8 cellular contexts compared by ENCODE assay signal in the genomic region with DNA sequence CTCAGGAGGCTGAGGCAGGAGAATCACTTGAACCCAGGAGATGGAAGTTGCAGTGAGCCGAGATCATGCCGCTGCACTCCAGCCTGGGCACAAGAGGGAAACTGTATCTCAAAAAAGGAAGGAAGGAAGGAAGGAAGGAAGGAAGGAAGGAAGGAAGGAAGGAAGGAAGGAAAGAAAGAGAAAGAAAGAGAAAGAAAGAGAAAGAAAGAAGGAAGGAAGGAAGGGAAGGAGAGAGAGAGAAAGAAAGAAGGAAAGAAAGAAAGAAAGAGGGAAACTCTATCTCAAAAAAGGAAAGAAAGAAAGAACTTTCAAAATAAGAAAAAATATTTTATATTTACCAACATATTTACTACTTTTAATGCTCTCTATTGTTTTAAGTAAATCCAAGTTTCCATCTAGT. TPM values are rescaled to one million over a fixed set of nuclear protein-coding genes. Genes with fewer than 3 reads are reported as not detected.
DNase-seq lines count a peak whose midpoint lies in the region; ATAC-seq, FAIRE-seq and TF ChIP-seq lines count a peak whose summit lies in the region.
"Not testable (repeated sequence)": the region's sequence is repeated elsewhere in the genome, so short reads cannot be mapped to it uniquely, and the experiment has no call there.
"Had no signal": no experiment of that assay in that cellular context is flagged by ENCODE, and none has a peak within 500 bp of the region (broad histone marks: within the 10 kb centered on the region; RNA-seq: fewer than 3 reads in every experiment).

No MANE protein-coding gene starts in this region.

- CTCF ChIA-PET in HEK293 (lab: Yijun Ruan, JAX): interaction anchor here (0.6 to 1.2 kb wide), 3 partner anchors 8 to 109 kb away, joined by 3 to 4 read pairs (median 4); no protein-coding TSS in a partner anchor
- CTCF ChIA-PET in K562 (lab: Yijun Ruan, JAX; ENCODE audit: low intra/inter-chr PET ratio): not testable (repeated sequence)

- not testable (repeated sequence) for H3K27ac ChIP-seq in HEK293 (ENCODE audit: extremely low read depth, low read depth, low read length); astrocyte (ENCODE audit: low read depth, low read length); K562 (ENCODE audit: extremely low read depth, low read depth, low read length)

- not testable (repeated sequence) for TF ChIP-seq RAD21 in K562 (CRISPR knock-in tag; conservative IDR thresholded peaks at IDR 0.05 in 1 of 2, IDR thresholded peaks at IDR 0.05 in 1 of 2)

- intact Hi-C loops in K562 (cut with micrococcal nuclease): not testable (repeated sequence)

- H3K9me3 Mint-ChIP-seq in astrocyte (ENCODE audit: unreplicated experiment): peaks cover 20% of the 10 kb centered on the region

- 0% methylated on average over 2 of the region's 2 CpGs for WGBS in K562 (ENCODE audit: insufficient coverage, low coverage, missing lambda C conversion rate)

- not testable (repeated sequence) for H3K9me1 ChIP-seq in K562 (ENCODE audit: control insufficient read depth, insufficient read depth, low read length)

- BruUV-seq in K562 (replicated peaks; lab: Mats Ljungman, UMichigan): not testable (repeated sequence)

- POLR2A ChIA-PET in HEK293 (lab: Yijun Ruan, JAX): not testable (repeated sequence)
- POLR2A ChIA-PET in K562 (lab: Yijun Ruan, JAX): interaction anchor here (0.6 kb wide), 1 partner anchor 35 kb away, joined by 3 read pairs; no protein-coding TSS in a partner anchor

- H3K27me3 Mint-ChIP-seq in astrocyte (ENCODE audit: low read depth, unreplicated experiment): not testable (repeated sequence)

- not testable (repeated sequence) for FAIRE-seq in astrocyte (lab: Jason Lieb, UNC); K562 (lab: Jason Lieb, UNC)

- H3K4me1 Mint-ChIP-seq in astrocyte (ENCODE audit: low read depth, unreplicated experiment): peaks cover 22% of the 10 kb centered on the region

- not testable (repeated sequence) for H3K36me3 ChIP-seq in HEK293 (ENCODE audit: control insufficient read depth in 2 of 2, insufficient read depth in 1 of 2, low read length in 2 of 2); astrocyte (ENCODE audit: insufficient read depth, low read length); K562 (ENCODE audit: control insufficient read depth, insufficient read depth, low read length)

- H3K79me2 ChIP-seq in astrocyte (ENCODE audit: insufficient read depth, low read length); K562 (ENCODE audit: control insufficient read depth, insufficient read depth, low read length): not testable (repeated sequence)

- H3K9ac ChIP-seq in astrocyte (ENCODE audit: low read length); K562 (ENCODE audit: insufficient read depth in 1 of 2, low read depth in 2 of 2, low read length in 2 of 2): not testable (repeated sequence)

- not testable (repeated sequence) for TF ChIP-seq CTCF in HEK293 (tag by site-specific recombination; IDR thresholded peaks at IDR 0.05); astrocyte (IDR thresholded peaks at IDR 0.05; ENCODE audit: insufficient read depth, low read depth, low read length); K562 (IDR thresholded peaks at IDR 0.05 in 2 of 3, conservative IDR thresholded peaks at IDR 0.05 in 1 of 3; ENCODE audit: insufficient read depth in 2 of 3, low read depth in 1 of 3, low read length in 3 of 3)

- H3K9me3 ChIP-seq in HEK293 (ENCODE audit: control insufficient read depth, insufficient read depth, low read depth, low read length); astrocyte (ENCODE audit: insufficient read depth, low read depth, low read length); K562 (replicated peaks; ENCODE audit: control insufficient read depth, insufficient read depth, low read depth, low read length): not testable (repeated sequence)

- H3K4me1 ChIP-seq in HEK293 (ENCODE audit: control insufficient read depth, insufficient read depth, low read length); K562 (replicated peaks in 1 of 2; ENCODE audit: control insufficient read depth in 2 of 2, insufficient read depth in 2 of 2, low read length in 2 of 2): not testable (repeated sequence)
- H3K4me1 ChIP-seq in astrocyte (ENCODE audit: insufficient read depth, low read length): peaks cover 20% of the 10 kb centered on the region

- not testable (repeated sequence) for H2AFZ ChIP-seq in astrocyte (ENCODE audit: low read depth, low read length); K562 (ENCODE audit: low read depth, low read length)

- not testable (repeated sequence) for TF ChIP-seq EP300 in K562 (IDR thresholded peaks at IDR 0.05; ENCODE audit: low read length)

- not testable (repeated sequence) for H3K4me3 Mint-ChIP-seq in astrocyte (ENCODE audit: unreplicated experiment)

- H3K4me2 ChIP-seq in astrocyte (ENCODE audit: low read length); K562 (ENCODE audit: insufficient read depth, low read length): not testable (repeated sequence)

- H4K20me1 ChIP-seq in astrocyte (ENCODE audit: insufficient read depth, low read length); K562 (replicated peaks; ENCODE audit: control insufficient read depth, insufficient read depth, low read length): not testable (repeated sequence)

- in situ Hi-C loops in K562 (cut with MboI): not testable (repeated sequence)

- not testable (repeated sequence) for H3K27me3 ChIP-seq in astrocyte (ENCODE audit: insufficient read depth, low read length); K562 (ENCODE audit: control insufficient read depth in 2 of 2, insufficient read depth in 2 of 2, low read length in 2 of 2)

- TF ChIP-seq POLR2A in K562 (conservative IDR thresholded peaks at IDR 0.05): not testable (repeated sequence)

- not testable (repeated sequence) for ATAC-seq in K562

- not testable (repeated sequence) for DNase-seq in astrocyte (ENCODE audit: low read depth); K562 (ENCODE audit: extremely low read depth in 1 of 4, low spot score in 3 of 4)

- H3K27ac Mint-ChIP-seq in astrocyte (ENCODE audit: unreplicated experiment): peak overlapping the region; percentile 24

- H3K4me3 ChIP-seq in HEK293 (ENCODE audit: low read depth, low read length); astrocyte (ENCODE audit: insufficient read depth, low read depth, low read length); K562: not testable (repeated sequence)

- not testable (repeated sequence) for H3K36me3 Mint-ChIP-seq in astrocyte (ENCODE audit: low read depth, unreplicated experiment)

TF ChIP-seq in HEK293, 187 proteins besides CTCF, POLR2A, EP300 and RAD21:
- TF ChIP-seq ZNF776 (tag by site-specific recombination; IDR thresholded peaks at IDR 0.05; ENCODE audit: borderline replicate concordance) (0 out of 2 replicates have a peak, but pooled peaks have one; percentile 49), ZNF366 (tag by site-specific recombination; conservative IDR thresholded peaks at IDR 0.05) (peak; percentile 88)

TF ChIP-seq in K562, 482 proteins besides CTCF, POLR2A, EP300 and RAD21:
- peak; percentile 83 for TF ChIP-seq ZNF512 (tag; IDR thresholded peaks at IDR 0.05)

RNA-seq across cellular contexts. Expression of gene CORO2B, which starts 47.4 kb away (rescaled TPM):
- total RNA-seq in astrocyte (6.2 and 7.4 TPM in 2 replicates), K562 (2014; rRNA removed) (not detected in 2 replicates), K562 (2014; rRNA removed; fragmentation: Illumina TruSeq; extraction: Trizol) (not detected in 2 replicates), K562 (2015; rRNA removed; fragmentation: Illumina TruSeq; extraction: Trizol) (not detected in 2 replicates), K562 (2021) (not detected in 2 replicates)
- not detected in 2 replicates for total RNA-seq in K562 (2011; cell fraction: chromatin; rRNA removed; ENCODE audit: low replicate concordance)
- total RNA-seq in K562 (2011; cell fraction: nucleolus; rRNA removed): not detected in 2 replicates
- total RNA-seq in K562 (2011; cell fraction: nucleoplasm; rRNA removed): not detected in 2 replicates
- polyA plus RNA-seq in K562 (2011; rRNA removed) (not detected in 2 replicates), K562 (2014; fragmentation: Illumina TruSeq; extraction: Trizol) (not detected in 2 replicates), K562 (2014; fragmentation: Nextera tagmentation; extraction: Ambion mirVana) (not detected), K562 (2014; rRNA removed) (not detected in 2 replicates)
- not detected in 2 replicates for polyA plus RNA-seq in K562 (2011; cell fraction: cytosol; rRNA removed)
- not detected in 2 replicates for polyA plus RNA-seq in K562 (2011; cell fraction: nucleus; rRNA removed)
- not detected in 2 replicates for polyA plus RNA-seq in K562 (2012)
- not detected in 2 replicates for polyA minus RNA-seq in K562 (2011; rRNA and poly(A)+ RNA removed)
- not detected in 2 replicates for polyA minus RNA-seq in K562 (2011; cell fraction: cytosol; rRNA and poly(A)+ RNA removed)
- polyA minus RNA-seq in K562 (2011; cell fraction: nucleus; rRNA and poly(A)+ RNA removed): not detected in 2 replicates
- total RNA-seq: CD4-positive, alpha-beta memory T cell; CD4-positive, alpha-beta T cell; CD4-positive, CD25-positive, alpha-beta regulatory T cell; CD8-positive, alpha-beta memory T cell had no signal
- polyA plus RNA-seq: CD14-positive monocyte; CD4-positive, alpha-beta memory T cell; CD4-positive, CD25-positive, alpha-beta regulatory T cell; CD8-positive, alpha-beta memory T cell had no signal
